In genomic region chr6:89966250-89966588, GRCh38 we compare ENCODE assay signal across 2 cellular contexts.
TF ChIP-seq lines count a peak whose summit lies in the region.

No MANE protein-coding gene starts in this region.

TF ChIP-seq in IMR-90, 13 proteins besides CTCF, POLR2A, EP300 and RAD21:
- TF ChIP-seq ELK1 (IDR thresholded peaks at IDR 0.05; ENCODE audit: borderline replicate concordance, low read depth, low read length) (no peak), MAFK (IDR thresholded peaks at IDR 0.05; ENCODE audit: low read depth, low read length) (no peak), FOS (IDR thresholded peaks at IDR 0.05; ENCODE audit: low read depth, low read length) (no peak), MXI1 (IDR thresholded peaks at IDR 0.05; ENCODE audit: borderline replicate concordance, low read depth, low read length) (no peak), NFE2L2 (IDR thresholded peaks at IDR 0.05; ENCODE audit: low read depth, low read length) (no peak), RCOR1 (IDR thresholded peaks at IDR 0.05; ENCODE audit: insufficient replicate concordance, low read length) (no peak), CEBPB (IDR thresholded peaks at IDR 0.05; ENCODE audit: low read depth, low read length) (no peak)

TF ChIP-seq in SK-N-SH treated with all-trans-retinoic acid at 6 μM for 48 hours, 23 proteins besides CTCF, POLR2A, EP300 and RAD21:
- 0 out of 2 replicates have a peak, but pooled peaks have one; percentile 38 for TF ChIP-seq TCF4 (CRISPR knock-in tag; IDR thresholded peaks at IDR 0.05; ENCODE audit: borderline replicate concordance)
- TF ChIP-seq PPARA (CRISPR knock-in tag; IDR thresholded peaks at IDR 0.05; ENCODE audit: borderline replicate concordance), result no peak
- no peak for TF ChIP-seq RARB (CRISPR knock-in tag; IDR thresholded peaks at IDR 0.05)
- TF ChIP-seq POU6F1 (CRISPR knock-in tag; IDR thresholded peaks at IDR 0.05; ENCODE audit: borderline replicate concordance, low read depth), result no peak
- no peak for TF ChIP-seq TOX (CRISPR knock-in tag; IDR thresholded peaks at IDR 0.05; ENCODE audit: borderline replicate concordance)
